ENCODE assay signal across 16 cellular contexts in the genomic region with DNA sequence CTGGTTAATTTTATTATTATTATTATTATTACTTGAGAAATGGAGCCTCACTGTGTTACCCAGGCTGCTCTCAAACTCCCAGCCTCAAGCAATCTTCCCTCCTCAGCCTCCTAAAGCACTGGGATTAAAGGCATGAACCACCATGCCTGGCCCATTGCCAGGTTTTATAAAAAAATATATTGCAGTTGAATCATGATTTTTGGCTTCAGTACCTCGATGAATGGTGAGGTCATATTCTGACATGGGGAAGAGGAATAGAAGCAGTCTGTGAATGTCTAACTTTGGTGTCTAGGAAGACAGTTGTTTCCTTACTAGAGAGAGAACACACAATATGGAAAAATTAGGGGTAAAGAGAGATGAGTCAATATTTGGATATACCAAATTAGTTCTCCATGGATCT. TPM values are rescaled to one million over a fixed set of nuclear protein-coding genes. Genes with fewer than 3 reads are reported as not detected.
DNase-seq lines count a peak whose midpoint lies in the region; ATAC-seq and TF ChIP-seq lines count a peak whose summit lies in the region.
"Had no signal": no experiment of that assay in that cellular context is flagged by ENCODE, and none has a peak within 500 bp of the region (broad histone marks: within the 10 kb centered on the region; RNA-seq: fewer than 3 reads in every experiment).

No MANE protein-coding gene starts in this region.

- no peaks in the 10 kb centered on the region for H3K36me3 ChIP-seq in GM23248 (ENCODE audit: low read depth)

- TF ChIP-seq CTCF in astrocyte of the spinal cord (IDR thresholded peaks at IDR 0.05; ENCODE audit: low read depth, low read length) (no peak), omental fat pad (IDR thresholded peaks at IDR 0.05) (no peak)

- WGBS in GM23248 (ENCODE audit: low coverage in 1 of 2, low lambda C conversion rate in 2 of 2, missing lambda C conversion rate in 2 of 2), 2 experiments, result 4 to 9% methylated on average over 1 of the region's 1 CpG

- no peak overlapping the region for H3K4me2 ChIP-seq in GM23248 (ENCODE audit: unreplicated experiment)

- H3K4me1 ChIP-seq in GM23248 (ENCODE audit: insufficient read depth), result no peaks in the 10 kb centered on the region

- H3F3A ChIP-seq in GM23248 (ENCODE audit: insufficient read depth), result no peaks in the 10 kb centered on the region

- no peak overlapping the region for H3K9ac ChIP-seq in GM23248

- in situ Hi-C loops in GM23248 (cut with MboI), result no loop called here
- in situ Hi-C loops in astrocyte of the spinal cord (cut with HindIII; ENCODE audit: low sequenced_read_pairs), result no loop called here

- H3K27ac ChIP-seq in GM23248, result no peak overlapping the region

- no peak for ATAC-seq in left lobe of liver
- no peak for ATAC-seq in activated CD4-positive, CD25-positive, alpha-beta regulatory T cell treated with anti-CD3 and anti-CD28 coated beads, Interleukin-2, amount 50 U/mL, for 24 hours
- ATAC-seq in omental fat pad (ENCODE audit: low FRiP score), result no peak

- no peaks in the 10 kb centered on the region for H3K27me3 ChIP-seq in GM23248 (replicated peaks; ENCODE audit: insufficient read depth)

- no peaks in the 10 kb centered on the region for H3K9me2 ChIP-seq in GM23248 (ENCODE audit: insufficient read depth)

- no peaks in the 10 kb centered on the region for H3K79me2 ChIP-seq in GM23248 (ENCODE audit: insufficient read depth)

- DNase-seq in GM23248, result peak; percentile 0
- peak; percentile 52 for DNase-seq in NCI-H226
- DNase-seq in astrocyte of the spinal cord (ENCODE audit: low read depth, low spot score), result peak; percentile 6
- DNase-seq in kidney tubule cell (ENCODE audit: low spot score), result peak; percentile 85
- no peak for DNase-seq in left lobe of liver (ENCODE audit: low spot score)
- DNase-seq in omental fat pad (ENCODE audit: low spot score), result no peak
- DNase-seq: ACHN; CD4-positive, alpha-beta T cell; EL; HFFc6; IMR-90; Kasumi-1; NCI-H1930; NCI-H526 treated with DMSO at 0.1 percent for 48 hours; SHP77 had no signal

- no peaks in the 10 kb centered on the region for H3K9me3 ChIP-seq in GM23248 (ENCODE audit: low read depth)

- no peaks in the 10 kb centered on the region for H4K20me1 ChIP-seq in GM23248 (ENCODE audit: insufficient read depth)

- no peak overlapping the region for H2AFZ ChIP-seq in GM23248

- H3K4me3 ChIP-seq in GM23248 (no peak overlapping the region), astrocyte of the spinal cord (ENCODE audit: low read depth, low read length) (no peak overlapping the region)

RNA-seq across cellular contexts. Expression of gene CCSER1, which starts 32.0 kb away (rescaled TPM):
- not detected in 2 replicates for total RNA-seq in GM23248 (2014; rRNA removed; shearing (Covaris generic))
- not detected in 2 replicates for polyA plus RNA-seq in GM23248 (2016; fragmentation: Nextera tagmentation; extraction: Ambion mirVana)
- total RNA-seq in left lobe of liver (0.23 TPM), omental fat pad (10 to 100 TPM in 2 of 4 donors, 1 to 10 TPM in 2; 3.2 to 17.3 (median 10.2) TPM)
- total RNA-seq: HFFc6, IMR-90 had no signal
- polyA plus RNA-seq: IMR-90 had no signal

Comparison
In these comparisons a context has a peak if more than half of its experiments do, and no peak if none do; other contexts are left out.
1. DNase-seq: peak in GM23248 (single experiment), NCI-H226 (single experiment), astrocyte of the spinal cord (single experiment) and kidney tubule cell (single experiment); none in left lobe of liver (single experiment) and omental fat pad (single experiment).